In the genomic region with DNA sequence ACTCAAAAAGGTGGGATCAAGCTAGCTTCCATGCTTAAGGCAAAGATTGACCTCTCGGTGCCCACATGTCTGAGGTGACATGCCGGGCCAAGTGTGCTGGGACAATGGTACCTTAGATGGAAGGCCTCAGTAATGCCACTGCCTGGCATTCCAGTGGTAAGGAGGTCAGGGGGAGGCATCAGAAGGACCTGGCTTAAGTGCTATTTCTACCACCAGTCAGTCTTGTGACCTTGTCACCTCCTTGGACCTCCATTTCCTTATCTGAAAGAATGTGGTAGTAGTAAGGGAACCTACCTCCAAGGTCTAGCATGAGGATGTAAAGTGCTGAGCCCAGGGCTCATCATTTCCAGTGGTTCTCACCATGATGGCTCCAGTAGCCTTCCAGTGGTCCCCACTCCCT, we compare ENCODE assay signal across 11 cellular contexts. TPM values are rescaled to one million over a fixed set of nuclear protein-coding genes. Genes with fewer than 3 reads are reported as not detected.
"Had no signal": no experiment of that assay in that cellular context is flagged by ENCODE, and none has a peak within 500 bp of the region (broad histone marks: within the 10 kb centered on the region; RNA-seq: fewer than 3 reads in every experiment).

No MANE protein-coding gene starts in this region.

- DNase-seq: GM23248, GOT3, H7, HFFc6 had no signal

- H3K9ac ChIP-seq: GM23248 had no signal

- ATAC-seq: HCT116, HepG2 had no signal

- H3K27ac ChIP-seq: GM23248, HL-60 had no signal

- H3K9me3 ChIP-seq: HAP-1 had no signal

- FAIRE-seq: HepG2 had no signal

- H3K4me1 ChIP-seq: HAP-1 had no signal

- H3K9me3 Mint-ChIP-seq: HFFc6, IgD-negative memory B cell had no signal

- H2AFZ ChIP-seq: GM23248 had no signal

- H3K4me3 Mint-ChIP-seq: HFFc6, IgD-negative memory B cell had no signal

- H3K36me3 ChIP-seq: HAP-1 had no signal

- H3K27ac Mint-ChIP-seq: HFFc6, IgD-negative memory B cell had no signal

- H3K27me3 Mint-ChIP-seq: IgD-negative memory B cell had no signal

- H3K4me3 ChIP-seq: GM23248, HAP-1 had no signal

- H3K4me1 Mint-ChIP-seq: IgD-negative memory B cell had no signal

RNA-seq across cellular contexts. Expression of a gene that starts 8.9 kb away (rescaled TPM):
- total RNA-seq: GM23248, H4, H7, HepG2, HFFc6, HT1080 had no signal

RNA-seq across cellular contexts. Expression of a gene that starts 28.0 kb away (rescaled TPM):
- total RNA-seq: GM23248, H4, HepG2, HT1080 had no signal
